In the genomic region with DNA sequence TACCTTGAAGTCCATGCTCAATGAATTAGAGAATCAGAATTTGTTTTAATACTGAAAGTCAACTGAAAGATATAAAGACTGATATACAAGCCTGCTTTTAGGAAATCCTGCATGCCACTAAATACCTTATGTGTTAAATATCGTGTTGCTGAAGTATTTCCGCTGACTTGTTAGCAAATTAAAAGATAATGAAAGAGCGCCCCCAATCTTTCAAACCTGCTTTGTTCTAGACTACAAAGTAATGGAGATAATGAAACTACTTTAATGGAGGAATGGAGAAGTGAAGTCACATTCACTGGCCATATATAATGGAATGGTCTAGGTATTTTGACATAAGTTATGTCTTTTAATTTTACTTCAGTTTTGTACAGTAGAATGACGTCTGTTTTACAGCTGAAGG, we compare ENCODE assay signal across 2 cellular contexts.
TF ChIP-seq lines count a peak whose summit lies in the region.

No MANE protein-coding gene starts in this region.

TF ChIP-seq in SK-N-SH, 30 proteins besides CTCF, POLR2A, EP300 and RAD21 (continued from another document):
- TF ChIP-seq, protein P1, sequence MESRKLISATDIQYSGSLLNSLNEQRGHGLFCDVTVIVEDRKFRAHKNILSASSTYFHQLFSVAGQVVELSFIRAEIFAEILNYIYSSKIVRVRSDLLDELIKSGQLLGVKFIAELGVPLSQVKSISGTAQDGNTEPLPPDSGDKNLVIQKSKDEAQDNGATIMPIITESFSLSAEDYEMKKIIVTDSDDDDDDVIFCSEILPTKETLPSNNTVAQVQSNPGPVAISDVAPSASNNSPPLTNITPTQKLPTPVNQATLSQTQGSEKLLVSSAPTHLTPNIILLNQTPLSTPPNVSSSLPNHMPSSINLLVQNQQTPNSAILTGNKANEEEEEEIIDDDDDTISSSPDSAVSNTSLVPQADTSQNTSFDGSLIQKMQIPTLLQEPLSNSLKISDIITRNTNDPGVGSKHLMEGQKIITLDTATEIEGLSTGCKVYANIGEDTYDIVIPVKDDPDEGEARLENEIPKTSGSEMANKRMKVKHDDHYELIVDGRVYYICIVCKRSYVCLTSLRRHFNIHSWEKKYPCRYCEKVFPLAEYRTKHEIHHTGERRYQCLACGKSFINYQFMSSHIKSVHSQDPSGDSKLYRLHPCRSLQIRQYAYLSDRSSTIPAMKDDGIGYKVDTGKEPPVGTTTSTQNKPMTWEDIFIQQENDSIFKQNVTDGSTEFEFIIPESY (IDR thresholded peaks at IDR 0.05; ENCODE audit: borderline replicate concordance, low read depth): no peak
- TF ChIP-seq SMC3 (IDR thresholded peaks at IDR 0.05; ENCODE audit: low read depth, low read length) (no peak), TEAD4 (IDR thresholded peaks at IDR 0.05; ENCODE audit: borderline replicate concordance, insufficient read depth) (no peak), GABPA (IDR thresholded peaks at IDR 0.05; ENCODE audit: low read depth) (no peak), NRF1 (IDR thresholded peaks at IDR 0.05; ENCODE audit: low read depth, low read length) (no peak), RCOR1 (IDR thresholded peaks at IDR 0.05; ENCODE audit: low read length) (no peak)

TF ChIP-seq in H1, 55 proteins besides CTCF, POLR2A, EP300 and RAD21 (continued from another document):
- TF ChIP-seq, protein P2, sequence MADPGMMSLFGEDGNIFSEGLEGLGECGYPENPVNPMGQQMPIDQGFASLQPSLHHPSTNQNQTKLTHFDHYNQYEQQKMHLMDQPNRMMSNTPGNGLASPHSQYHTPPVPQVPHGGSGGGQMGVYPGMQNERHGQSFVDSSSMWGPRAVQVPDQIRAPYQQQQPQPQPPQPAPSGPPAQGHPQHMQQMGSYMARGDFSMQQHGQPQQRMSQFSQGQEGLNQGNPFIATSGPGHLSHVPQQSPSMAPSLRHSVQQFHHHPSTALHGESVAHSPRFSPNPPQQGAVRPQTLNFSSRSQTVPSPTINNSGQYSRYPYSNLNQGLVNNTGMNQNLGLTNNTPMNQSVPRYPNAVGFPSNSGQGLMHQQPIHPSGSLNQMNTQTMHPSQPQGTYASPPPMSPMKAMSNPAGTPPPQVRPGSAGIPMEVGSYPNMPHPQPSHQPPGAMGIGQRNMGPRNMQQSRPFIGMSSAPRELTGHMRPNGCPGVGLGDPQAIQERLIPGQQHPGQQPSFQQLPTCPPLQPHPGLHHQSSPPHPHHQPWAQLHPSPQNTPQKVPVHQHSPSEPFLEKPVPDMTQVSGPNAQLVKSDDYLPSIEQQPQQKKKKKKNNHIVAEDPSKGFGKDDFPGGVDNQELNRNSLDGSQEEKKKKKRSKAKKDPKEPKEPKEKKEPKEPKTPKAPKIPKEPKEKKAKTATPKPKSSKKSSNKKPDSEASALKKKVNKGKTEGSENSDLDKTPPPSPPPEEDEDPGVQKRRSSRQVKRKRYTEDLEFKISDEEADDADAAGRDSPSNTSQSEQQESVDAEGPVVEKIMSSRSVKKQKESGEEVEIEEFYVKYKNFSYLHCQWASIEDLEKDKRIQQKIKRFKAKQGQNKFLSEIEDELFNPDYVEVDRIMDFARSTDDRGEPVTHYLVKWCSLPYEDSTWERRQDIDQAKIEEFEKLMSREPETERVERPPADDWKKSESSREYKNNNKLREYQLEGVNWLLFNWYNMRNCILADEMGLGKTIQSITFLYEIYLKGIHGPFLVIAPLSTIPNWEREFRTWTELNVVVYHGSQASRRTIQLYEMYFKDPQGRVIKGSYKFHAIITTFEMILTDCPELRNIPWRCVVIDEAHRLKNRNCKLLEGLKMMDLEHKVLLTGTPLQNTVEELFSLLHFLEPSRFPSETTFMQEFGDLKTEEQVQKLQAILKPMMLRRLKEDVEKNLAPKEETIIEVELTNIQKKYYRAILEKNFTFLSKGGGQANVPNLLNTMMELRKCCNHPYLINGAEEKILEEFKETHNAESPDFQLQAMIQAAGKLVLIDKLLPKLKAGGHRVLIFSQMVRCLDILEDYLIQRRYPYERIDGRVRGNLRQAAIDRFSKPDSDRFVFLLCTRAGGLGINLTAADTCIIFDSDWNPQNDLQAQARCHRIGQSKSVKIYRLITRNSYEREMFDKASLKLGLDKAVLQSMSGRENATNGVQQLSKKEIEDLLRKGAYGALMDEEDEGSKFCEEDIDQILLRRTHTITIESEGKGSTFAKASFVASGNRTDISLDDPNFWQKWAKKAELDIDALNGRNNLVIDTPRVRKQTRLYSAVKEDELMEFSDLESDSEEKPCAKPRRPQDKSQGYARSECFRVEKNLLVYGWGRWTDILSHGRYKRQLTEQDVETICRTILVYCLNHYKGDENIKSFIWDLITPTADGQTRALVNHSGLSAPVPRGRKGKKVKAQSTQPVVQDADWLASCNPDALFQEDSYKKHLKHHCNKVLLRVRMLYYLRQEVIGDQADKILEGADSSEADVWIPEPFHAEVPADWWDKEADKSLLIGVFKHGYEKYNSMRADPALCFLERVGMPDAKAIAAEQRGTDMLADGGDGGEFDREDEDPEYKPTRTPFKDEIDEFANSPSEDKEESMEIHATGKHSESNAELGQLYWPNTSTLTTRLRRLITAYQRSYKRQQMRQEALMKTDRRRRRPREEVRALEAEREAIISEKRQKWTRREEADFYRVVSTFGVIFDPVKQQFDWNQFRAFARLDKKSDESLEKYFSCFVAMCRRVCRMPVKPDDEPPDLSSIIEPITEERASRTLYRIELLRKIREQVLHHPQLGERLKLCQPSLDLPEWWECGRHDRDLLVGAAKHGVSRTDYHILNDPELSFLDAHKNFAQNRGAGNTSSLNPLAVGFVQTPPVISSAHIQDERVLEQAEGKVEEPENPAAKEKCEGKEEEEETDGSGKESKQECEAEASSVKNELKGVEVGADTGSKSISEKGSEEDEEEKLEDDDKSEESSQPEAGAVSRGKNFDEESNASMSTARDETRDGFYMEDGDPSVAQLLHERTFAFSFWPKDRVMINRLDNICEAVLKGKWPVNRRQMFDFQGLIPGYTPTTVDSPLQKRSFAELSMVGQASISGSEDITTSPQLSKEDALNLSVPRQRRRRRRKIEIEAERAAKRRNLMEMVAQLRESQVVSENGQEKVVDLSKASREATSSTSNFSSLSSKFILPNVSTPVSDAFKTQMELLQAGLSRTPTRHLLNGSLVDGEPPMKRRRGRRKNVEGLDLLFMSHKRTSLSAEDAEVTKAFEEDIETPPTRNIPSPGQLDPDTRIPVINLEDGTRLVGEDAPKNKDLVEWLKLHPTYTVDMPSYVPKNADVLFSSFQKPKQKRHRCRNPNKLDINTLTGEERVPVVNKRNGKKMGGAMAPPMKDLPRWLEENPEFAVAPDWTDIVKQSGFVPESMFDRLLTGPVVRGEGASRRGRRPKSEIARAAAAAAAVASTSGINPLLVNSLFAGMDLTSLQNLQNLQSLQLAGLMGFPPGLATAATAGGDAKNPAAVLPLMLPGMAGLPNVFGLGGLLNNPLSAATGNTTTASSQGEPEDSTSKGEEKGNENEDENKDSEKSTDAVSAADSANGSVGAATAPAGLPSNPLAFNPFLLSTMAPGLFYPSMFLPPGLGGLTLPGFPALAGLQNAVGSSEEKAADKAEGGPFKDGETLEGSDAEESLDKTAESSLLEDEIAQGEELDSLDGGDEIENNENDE (IDR thresholded peaks at IDR 0.05; ENCODE audit: insufficient replicate concordance, low read length): peak; percentile 31
- TF ChIP-seq JUN (IDR thresholded peaks at IDR 0.05; ENCODE audit: low read depth, low read length): no peak
